ENCODE assay signal across 8 cellular contexts in genomic region chr7:143263266-143264195, GRCh38. TPM values are rescaled to one million over a fixed set of nuclear protein-coding genes. Genes with fewer than 3 reads are reported as not detected.
A peak's percentile ranks its signal among the peaks of the same experiment; 100 is the strongest.
DNase-seq lines count a peak whose midpoint lies in the region; ATAC-seq, FAIRE-seq and TF ChIP-seq lines count a peak whose summit lies in the region.

Gene GSTK1 (plus strand): TSS chr7:143263441. CDS start chr7:143263514, 73 bp downstream.

- POLR2A ChIA-PET in HEK293T (lab: Yijun Ruan, JAX): interaction anchor here (0.6 to 2.5 kb wide), 19 partner anchors 8 to 224 kb away, joined by 3 to 29 read pairs (median 5); partner anchors contain the start of genes CASP2 and CLCN1

- peak; percentile 90 for DNase-seq in HEK293T (ENCODE audit: extremely low spot score)
- peak; percentile 70 for DNase-seq in NAMALWA (ENCODE audit: low spot score)
- DNase-seq in T-helper 2 cell: peak; percentile 57 to 85 (median 72)
- DNase-seq in amygdala (lab: John Stamatoyannopoulos, UW): peak in 54 of 56 donors; percentile 28 to 88 (median 72)
- peak; percentile 93 for DNase-seq in left ventricle myocardium superior
- no peak for DNase-seq in pulmonary artery endothelial cell (ENCODE audit: low read depth, low spot score)
- DNase-seq in urothelium cell line (ENCODE audit: low spot score): peak; percentile 84

- CTCF ChIA-PET in HEK293T (lab: Yijun Ruan, JAX): interaction anchor here (0.5 to 1.0 kb wide), 3 partner anchors 23 to 37 kb away, joined by 3 to 5 read pairs (median 3); no protein-coding TSS in a partner anchor

- FAIRE-seq in urothelium cell line (lab: Jason Lieb, UNC): no peak

- peak; percentile 98 for ATAC-seq in left ventricle myocardium superior

- intact Hi-C loops in left ventricle myocardium superior (cut with micrococcal nuclease): no loop called here

- TF ChIP-seq POLR2A in GM10847 (IDR thresholded peaks at IDR 0.05; ENCODE audit: extremely low read depth, insufficient read length): peak; percentile 96

TF ChIP-seq in HEK293T, 16 proteins besides CTCF, POLR2A, EP300 and RAD21:
- no peak for TF ChIP-seq BHLHE40 (IDR thresholded peaks at IDR 0.05; ENCODE audit: borderline replicate concordance)
- TF ChIP-seq L3MBTL2 (conservative IDR thresholded peaks at IDR 0.05): peak; percentile 86
- peak; percentile 57 for TF ChIP-seq ELF4 (IDR thresholded peaks at IDR 0.05)

RNA-seq across cellular contexts. Expression of gene GSTK1, which starts in this region (rescaled TPM):
- 303 TPM for total RNA-seq in left ventricle myocardium superior
- 76.0 and 90.9 TPM in 2 replicates for total RNA-seq in pulmonary artery endothelial cell
